ENCODE assay signal across 1 cellular context in genomic region chr2:159797468-159798375, GRCh38.
TF ChIP-seq lines count a peak whose summit lies in the region.

CD302 (minus strand) TSS chr2:159798208; CDS start chr2:159798198, 10 bp downstream.

TF ChIP-seq in HepG2, 621 proteins besides CTCF, POLR2A, EP300 and RAD21 (continued from another document and continues in another):
- TF ChIP-seq ZBTB49 (CRISPR knock-in tag; IDR thresholded peaks at IDR 0.05; ENCODE audit: borderline replicate concordance) (no peak), GMEB1 (CRISPR knock-in tag; IDR thresholded peaks at IDR 0.05; ENCODE audit: borderline replicate concordance) (peak; percentile 75), HNF4A (CRISPR knock-in tag; IDR thresholded peaks at IDR 0.05) (no peak; the same call in 1 of the 2 replicates), ATF1 (CRISPR knock-in tag; IDR thresholded peaks at IDR 0.05) (no peak), ZNF10 (CRISPR knock-in tag; IDR thresholded peaks at IDR 0.05; ENCODE audit: borderline replicate concordance, low read depth) (no peak), HNRNPK (IDR thresholded peaks at IDR 0.05; ENCODE audit: low read depth, low read length, poor library complexity, severe bottlenecking) (peak; percentile 58), MEIS1 (CRISPR knock-in tag; IDR thresholded peaks at IDR 0.05; ENCODE audit: borderline replicate concordance) (no peak), GPBP1L1 (CRISPR knock-in tag; IDR thresholded peaks at IDR 0.05) (no peak), ATF7 (IDR thresholded peaks at IDR 0.05) (no peak), ATF7 (CRISPR knock-in tag; IDR thresholded peaks at IDR 0.05) (no peak), ZSCAN20 (CRISPR knock-in tag; IDR thresholded peaks at IDR 0.05; ENCODE audit: borderline replicate concordance) (peak; percentile 74; the same call in 1 of the 2 replicates), ONECUT2 (CRISPR knock-in tag; IDR thresholded peaks at IDR 0.05) (no peak), RBM22 (optimal IDR thresholded peaks at IDR 0.05; ENCODE audit: low read length) (peak; percentile 48), ZBTB20 (CRISPR knock-in tag; IDR thresholded peaks at IDR 0.05; ENCODE audit: borderline replicate concordance, low read depth) (peak; percentile 21; the same call in 1 of the 2 replicates), PRMT3 (CRISPR knock-in tag; IDR thresholded peaks at IDR 0.05; ENCODE audit: borderline replicate concordance, low read depth) (peak; percentile 82; the same call in 1 of the 2 replicates), ZNF572 (CRISPR knock-in tag; IDR thresholded peaks at IDR 0.05) (peak; percentile 88; the same call in 1 of the 2 replicates), STAG1 (CRISPR knock-in tag; IDR thresholded peaks at IDR 0.05) (peak; percentile 15; the same call in 1 of the 2 replicates), ZMYM2 (CRISPR knock-in tag; IDR thresholded peaks at IDR 0.05) (peak; percentile 95), ARID2 (CRISPR knock-in tag; IDR thresholded peaks at IDR 0.05; ENCODE audit: borderline replicate concordance) (peak; percentile 92), HOXA7 (CRISPR knock-in tag; IDR thresholded peaks at IDR 0.05) (0 out of 2 replicates have a peak, but pooled peaks have one; percentile 88), JUNB (CRISPR knock-in tag; IDR thresholded peaks at IDR 0.05; ENCODE audit: borderline replicate concordance) (peak; percentile 72), ELF1 (CRISPR knock-in tag; IDR thresholded peaks at IDR 0.05) (no peak; the same call in 1 of the 2 replicates), ZMYM4 (CRISPR knock-in tag; IDR thresholded peaks at IDR 0.05) (peak; percentile 94), ZNF790 (CRISPR knock-in tag; IDR thresholded peaks at IDR 0.05; ENCODE audit: borderline replicate concordance) (no peak; the same call in 1 of the 2 replicates), ZBTB37 (CRISPR knock-in tag; IDR thresholded peaks at IDR 0.05) (no peak), BORCS8-MEF2B (CRISPR knock-in tag; IDR thresholded peaks at IDR 0.05) (peak; percentile 93; the same call in 1 of the 2 replicates), ELF3 (CRISPR knock-in tag; IDR thresholded peaks at IDR 0.05) (peak; percentile 74), IKZF1 (IDR thresholded peaks at IDR 0.05) (no peak), SIN3A (IDR thresholded peaks at IDR 0.05; ENCODE audit: borderline replicate concordance, low read depth, low read length) (peak; percentile 59; the same call in 1 of the 2 replicates), POGK (CRISPR knock-in tag; conservative IDR thresholded peaks at IDR 0.05) (peak; percentile 92), ZFP36L2 (CRISPR knock-in tag; IDR thresholded peaks at IDR 0.05) (no peak; the same call in 1 of the 2 replicates), CREB1 (IDR thresholded peaks at IDR 0.05) (no peak), CREB1 (CRISPR knock-in tag; IDR thresholded peaks at IDR 0.05) (no peak), SRSF4 (IDR thresholded peaks at IDR 0.05; ENCODE audit: low read depth, low read length, poor library complexity, severe bottlenecking) (no peak), E2F5 (CRISPR knock-in tag; conservative IDR thresholded peaks at IDR 0.05) (peak; percentile 72), TAF1 (CRISPR knock-in tag; IDR thresholded peaks at IDR 0.05) (peak; percentile 75), JARID2 (CRISPR knock-in tag; IDR thresholded peaks at IDR 0.05; ENCODE audit: insufficient replicate concordance) (no peak), HES4 (CRISPR knock-in tag; IDR thresholded peaks at IDR 0.05; ENCODE audit: borderline replicate concordance) (peak; percentile 95), SALL1 (CRISPR knock-in tag; IDR thresholded peaks at IDR 0.05) (peak; percentile 94), TMF1 (CRISPR knock-in tag; IDR thresholded peaks at IDR 0.05; ENCODE audit: low read depth) (peak; percentile 73; the same call in 1 of the 2 replicates), EEA1 (CRISPR knock-in tag; IDR thresholded peaks at IDR 0.05; ENCODE audit: borderline replicate concordance) (peak; percentile 94)
- TF ChIP-seq, protein P1, sequence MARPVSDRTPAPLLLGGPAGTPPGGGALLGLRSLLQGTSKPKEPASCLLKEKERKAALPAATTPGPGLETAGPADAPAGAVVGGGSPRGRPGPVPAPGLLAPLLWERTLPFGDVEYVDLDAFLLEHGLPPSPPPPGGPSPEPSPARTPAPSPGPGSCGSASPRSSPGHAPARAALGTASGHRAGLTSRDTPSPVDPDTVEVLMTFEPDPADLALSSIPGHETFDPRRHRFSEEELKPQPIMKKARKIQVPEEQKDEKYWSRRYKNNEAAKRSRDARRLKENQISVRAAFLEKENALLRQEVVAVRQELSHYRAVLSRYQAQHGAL (CRISPR knock-in tag; IDR thresholded peaks at IDR 0.05; ENCODE audit: not compliant biosample characterization), result no peak
- TF ChIP-seq, protein P2, sequence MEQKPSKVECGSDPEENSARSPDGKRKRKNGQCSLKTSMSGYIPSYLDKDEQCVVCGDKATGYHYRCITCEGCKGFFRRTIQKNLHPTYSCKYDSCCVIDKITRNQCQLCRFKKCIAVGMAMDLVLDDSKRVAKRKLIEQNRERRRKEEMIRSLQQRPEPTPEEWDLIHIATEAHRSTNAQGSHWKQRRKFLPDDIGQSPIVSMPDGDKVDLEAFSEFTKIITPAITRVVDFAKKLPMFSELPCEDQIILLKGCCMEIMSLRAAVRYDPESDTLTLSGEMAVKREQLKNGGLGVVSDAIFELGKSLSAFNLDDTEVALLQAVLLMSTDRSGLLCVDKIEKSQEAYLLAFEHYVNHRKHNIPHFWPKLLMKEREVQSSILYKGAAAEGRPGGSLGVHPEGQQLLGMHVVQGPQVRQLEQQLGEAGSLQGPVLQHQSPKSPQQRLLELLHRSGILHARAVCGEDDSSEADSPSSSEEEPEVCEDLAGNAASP (CRISPR knock-in tag; IDR thresholded peaks at IDR 0.05; ENCODE audit: borderline replicate concordance), result no peak
- TF ChIP-seq, protein P3, sequence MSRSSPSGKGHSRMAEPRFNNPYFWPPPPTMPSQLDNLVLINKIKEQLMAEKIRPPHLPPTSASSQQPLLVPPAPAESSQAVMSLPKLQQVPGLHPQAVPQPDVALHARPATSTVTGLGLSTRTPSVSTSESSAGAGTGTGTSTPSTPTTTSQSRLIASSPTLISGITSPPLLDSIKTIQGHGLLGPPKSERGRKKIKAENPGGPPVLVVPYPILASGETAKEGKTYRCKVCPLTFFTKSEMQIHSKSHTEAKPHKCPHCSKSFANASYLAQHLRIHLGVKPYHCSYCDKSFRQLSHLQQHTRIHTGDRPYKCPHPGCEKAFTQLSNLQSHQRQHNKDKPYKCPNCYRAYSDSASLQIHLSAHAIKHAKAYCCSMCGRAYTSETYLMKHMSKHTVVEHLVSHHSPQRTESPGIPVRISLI (CRISPR knock-in tag; IDR thresholded peaks at IDR 0.05; ENCODE audit: borderline replicate concordance), result no peak
- TF ChIP-seq, protein P4, sequence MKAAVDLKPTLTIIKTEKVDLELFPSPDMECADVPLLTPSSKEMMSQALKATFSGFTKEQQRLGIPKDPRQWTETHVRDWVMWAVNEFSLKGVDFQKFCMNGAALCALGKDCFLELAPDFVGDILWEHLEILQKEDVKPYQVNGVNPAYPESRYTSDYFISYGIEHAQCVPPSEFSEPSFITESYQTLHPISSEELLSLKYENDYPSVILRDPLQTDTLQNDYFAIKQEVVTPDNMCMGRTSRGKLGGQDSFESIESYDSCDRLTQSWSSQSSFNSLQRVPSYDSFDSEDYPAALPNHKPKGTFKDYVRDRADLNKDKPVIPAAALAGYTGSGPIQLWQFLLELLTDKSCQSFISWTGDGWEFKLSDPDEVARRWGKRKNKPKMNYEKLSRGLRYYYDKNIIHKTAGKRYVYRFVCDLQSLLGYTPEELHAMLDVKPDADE (CRISPR knock-in tag; IDR thresholded peaks at IDR 0.05), result no peak; the same call in 1 of the 2 replicates
- TF ChIP-seq, protein P5, sequence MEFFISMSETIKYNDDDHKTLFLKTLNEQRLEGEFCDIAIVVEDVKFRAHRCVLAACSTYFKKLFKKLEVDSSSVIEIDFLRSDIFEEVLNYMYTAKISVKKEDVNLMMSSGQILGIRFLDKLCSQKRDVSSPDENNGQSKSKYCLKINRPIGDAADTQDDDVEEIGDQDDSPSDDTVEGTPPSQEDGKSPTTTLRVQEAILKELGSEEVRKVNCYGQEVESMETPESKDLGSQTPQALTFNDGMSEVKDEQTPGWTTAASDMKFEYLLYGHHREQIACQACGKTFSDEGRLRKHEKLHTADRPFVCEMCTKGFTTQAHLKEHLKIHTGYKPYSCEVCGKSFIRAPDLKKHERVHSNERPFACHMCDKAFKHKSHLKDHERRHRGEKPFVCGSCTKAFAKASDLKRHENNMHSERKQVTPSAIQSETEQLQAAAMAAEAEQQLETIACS (CRISPR knock-in tag; IDR thresholded peaks at IDR 0.05), result peak; percentile 57
- TF ChIP-seq, protein P6, sequence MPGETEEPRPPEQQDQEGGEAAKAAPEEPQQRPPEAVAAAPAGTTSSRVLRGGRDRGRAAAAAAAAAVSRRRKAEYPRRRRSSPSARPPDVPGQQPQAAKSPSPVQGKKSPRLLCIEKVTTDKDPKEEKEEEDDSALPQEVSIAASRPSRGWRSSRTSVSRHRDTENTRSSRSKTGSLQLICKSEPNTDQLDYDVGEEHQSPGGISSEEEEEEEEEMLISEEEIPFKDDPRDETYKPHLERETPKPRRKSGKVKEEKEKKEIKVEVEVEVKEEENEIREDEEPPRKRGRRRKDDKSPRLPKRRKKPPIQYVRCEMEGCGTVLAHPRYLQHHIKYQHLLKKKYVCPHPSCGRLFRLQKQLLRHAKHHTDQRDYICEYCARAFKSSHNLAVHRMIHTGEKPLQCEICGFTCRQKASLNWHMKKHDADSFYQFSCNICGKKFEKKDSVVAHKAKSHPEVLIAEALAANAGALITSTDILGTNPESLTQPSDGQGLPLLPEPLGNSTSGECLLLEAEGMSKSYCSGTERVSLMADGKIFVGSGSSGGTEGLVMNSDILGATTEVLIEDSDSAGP (CRISPR knock-in tag; IDR thresholded peaks at IDR 0.05; ENCODE audit: borderline replicate concordance), result peak; percentile 94
